Comparison of ENCODE assay signal across 1 cellular context in the genomic region with DNA sequence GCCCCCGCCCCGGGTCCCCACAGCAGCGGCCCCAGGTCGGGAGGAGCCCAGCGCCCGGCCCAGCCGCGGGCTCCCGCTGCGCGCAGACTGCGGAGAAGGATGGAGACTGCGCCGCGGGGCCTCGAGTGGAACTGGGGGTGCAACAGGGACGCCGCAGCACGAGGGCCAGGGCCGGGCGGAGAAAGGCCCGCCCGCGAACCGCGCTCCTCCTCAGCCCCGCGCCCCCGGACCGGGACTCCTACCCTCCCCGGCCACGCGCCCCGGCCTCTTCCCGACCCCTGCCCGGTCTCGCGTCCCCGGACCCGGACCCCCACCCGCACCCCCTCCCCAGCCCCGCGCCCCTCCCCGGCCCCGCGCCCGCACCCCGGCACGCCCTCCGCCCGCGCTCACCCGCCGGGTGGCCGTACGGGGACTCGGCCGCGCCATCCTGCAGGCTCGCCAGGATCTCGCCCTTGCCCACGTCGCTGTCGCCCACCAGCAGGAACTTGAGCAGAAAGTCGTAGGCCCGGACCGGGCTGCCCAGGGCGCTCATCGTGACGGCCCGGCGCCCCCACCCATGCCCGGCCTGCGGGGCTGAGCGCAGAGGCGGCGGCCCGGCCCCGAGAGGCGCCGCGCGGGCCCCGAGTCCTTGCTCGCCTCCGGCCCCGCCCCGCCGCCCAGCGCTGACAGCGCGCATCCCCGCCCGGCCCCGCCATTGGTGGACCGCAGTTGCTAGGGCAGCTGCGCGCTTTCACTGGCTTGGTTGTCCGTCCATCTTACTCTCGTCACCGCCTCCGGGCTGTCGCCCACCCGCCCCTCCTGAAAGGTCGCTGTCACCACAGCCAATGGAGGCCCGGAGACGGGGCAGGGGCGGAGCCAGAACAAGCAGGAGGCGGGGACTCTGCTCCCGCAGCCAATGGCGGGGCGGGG.
TF ChIP-seq lines count a peak whose summit lies in the region.

A gene with protein sequence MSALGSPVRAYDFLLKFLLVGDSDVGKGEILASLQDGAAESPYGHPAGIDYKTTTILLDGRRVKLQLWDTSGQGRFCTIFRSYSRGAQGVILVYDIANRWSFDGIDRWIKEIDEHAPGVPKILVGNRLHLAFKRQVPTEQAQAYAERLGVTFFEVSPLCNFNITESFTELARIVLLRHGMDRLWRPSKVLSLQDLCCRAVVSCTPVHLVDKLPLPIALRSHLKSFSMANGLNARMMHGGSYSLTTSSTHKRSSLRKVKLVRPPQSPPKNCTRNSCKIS (minus strand): TSS at position 634 of the 909 bp plus-strand sequence. CDS start 102 bp downstream, at position 532.

TF ChIP-seq in HepG2, 621 proteins besides CTCF, POLR2A, EP300 and RAD21 (continued from another document and continues in another):
- TF ChIP-seq ZXDC (CRISPR knock-in tag; IDR thresholded peaks at IDR 0.05), result 0 out of 2 replicates have a peak, but pooled peaks have one; percentile 37
- TF ChIP-seq ZUFSP (CRISPR knock-in tag; IDR thresholded peaks at IDR 0.05; ENCODE audit: borderline replicate concordance), result no peak
- TF ChIP-seq ZNF331 (CRISPR knock-in tag; IDR thresholded peaks at IDR 0.05), result no peak
- TF ChIP-seq ZNF816 (CRISPR knock-in tag; IDR thresholded peaks at IDR 0.05; ENCODE audit: borderline replicate concordance), result no peak
- no peak for TF ChIP-seq ZBTB38 (CRISPR knock-in tag; IDR thresholded peaks at IDR 0.05)
- TF ChIP-seq, protein P1, sequence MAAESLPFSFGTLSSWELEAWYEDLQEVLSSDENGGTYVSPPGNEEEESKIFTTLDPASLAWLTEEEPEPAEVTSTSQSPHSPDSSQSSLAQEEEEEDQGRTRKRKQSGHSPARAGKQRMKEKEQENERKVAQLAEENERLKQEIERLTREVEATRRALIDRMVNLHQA (CRISPR knock-in tag; IDR thresholded peaks at IDR 0.05), result no peak
- no peak for TF ChIP-seq SATB2 (CRISPR knock-in tag; IDR thresholded peaks at IDR 0.05)
- TF ChIP-seq PCBP1 (IDR thresholded peaks at IDR 0.05; ENCODE audit: borderline replicate concordance, low read depth, low read length), result no peak
- TF ChIP-seq CBFB (CRISPR knock-in tag; IDR thresholded peaks at IDR 0.05), result peak; percentile 16; the same call in 1 of the 2 replicates
- TF ChIP-seq RBM22 (optimal IDR thresholded peaks at IDR 0.05; ENCODE audit: low read length), result no peak
- TF ChIP-seq ZNF781 (CRISPR knock-in tag; IDR thresholded peaks at IDR 0.05; ENCODE audit: borderline replicate concordance, not compliant biosample characterization), result no peak
- no peak for TF ChIP-seq PLSCR1 (CRISPR knock-in tag; IDR thresholded peaks at IDR 0.05; ENCODE audit: borderline replicate concordance)
- TF ChIP-seq GMEB1 (CRISPR knock-in tag; IDR thresholded peaks at IDR 0.05; ENCODE audit: borderline replicate concordance), result peak; percentile 51; the same call in 1 of the 2 replicates
- no peak for TF ChIP-seq ZNF282 (IDR thresholded peaks at IDR 0.05; ENCODE audit: partially characterized antibody)
- no peak for TF ChIP-seq ZSCAN29 (CRISPR knock-in tag; conservative IDR thresholded peaks at IDR 0.05)
- no peak for TF ChIP-seq ELF3 (CRISPR knock-in tag; IDR thresholded peaks at IDR 0.05)
- TF ChIP-seq SMC3 (IDR thresholded peaks at IDR 0.05; ENCODE audit: low read length), result no peak
- TF ChIP-seq PAWR (CRISPR knock-in tag; IDR thresholded peaks at IDR 0.05; ENCODE audit: borderline replicate concordance), result no peak
- TF ChIP-seq ZFX (CRISPR knock-in tag; IDR thresholded peaks at IDR 0.05; ENCODE audit: low read depth), result peak; percentile 82
- peak; percentile 37; the same call in 1 of the 2 replicates for TF ChIP-seq TARDBP (CRISPR knock-in tag; IDR thresholded peaks at IDR 0.05)
- TF ChIP-seq HNF4A (CRISPR knock-in tag; IDR thresholded peaks at IDR 0.05), result no peak
- TF ChIP-seq MTF1 (CRISPR knock-in tag; IDR thresholded peaks at IDR 0.05), result no peak
- TF ChIP-seq MXI1 (IDR thresholded peaks at IDR 0.05; ENCODE audit: borderline replicate concordance, low read depth, low read length), result no peak; the same call in 2 of the 3 replicates
- TF ChIP-seq MLX (CRISPR knock-in tag; IDR thresholded peaks at IDR 0.05), result no peak
- no peak for TF ChIP-seq SRSF9 (IDR thresholded peaks at IDR 0.05; ENCODE audit: borderline replicate concordance, insufficient read depth, low read depth, low read length, poor library complexity, severe bottlenecking)
- no peak for TF ChIP-seq KLF15 (CRISPR knock-in tag; IDR thresholded peaks at IDR 0.05; ENCODE audit: borderline replicate concordance)
- TF ChIP-seq ZNF678 (CRISPR knock-in tag; IDR thresholded peaks at IDR 0.05), result no peak
- TF ChIP-seq, protein P2, sequence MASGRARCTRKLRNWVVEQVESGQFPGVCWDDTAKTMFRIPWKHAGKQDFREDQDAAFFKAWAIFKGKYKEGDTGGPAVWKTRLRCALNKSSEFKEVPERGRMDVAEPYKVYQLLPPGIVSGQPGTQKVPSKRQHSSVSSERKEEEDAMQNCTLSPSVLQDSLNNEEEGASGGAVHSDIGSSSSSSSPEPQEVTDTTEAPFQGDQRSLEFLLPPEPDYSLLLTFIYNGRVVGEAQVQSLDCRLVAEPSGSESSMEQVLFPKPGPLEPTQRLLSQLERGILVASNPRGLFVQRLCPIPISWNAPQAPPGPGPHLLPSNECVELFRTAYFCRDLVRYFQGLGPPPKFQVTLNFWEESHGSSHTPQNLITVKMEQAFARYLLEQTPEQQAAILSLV (CRISPR knock-in tag; IDR thresholded peaks at IDR 0.05; ENCODE audit: borderline replicate concordance), result no peak
- no peak for TF ChIP-seq ZBTB8A (CRISPR knock-in tag; IDR thresholded peaks at IDR 0.05; ENCODE audit: borderline replicate concordance, low read depth)
- no peak for TF ChIP-seq ZNF329 (CRISPR knock-in tag; IDR thresholded peaks at IDR 0.05; ENCODE audit: low read depth)
- TF ChIP-seq STAT6 (CRISPR knock-in tag; IDR thresholded peaks at IDR 0.05; ENCODE audit: borderline replicate concordance), result no peak
- TF ChIP-seq, protein P3, sequence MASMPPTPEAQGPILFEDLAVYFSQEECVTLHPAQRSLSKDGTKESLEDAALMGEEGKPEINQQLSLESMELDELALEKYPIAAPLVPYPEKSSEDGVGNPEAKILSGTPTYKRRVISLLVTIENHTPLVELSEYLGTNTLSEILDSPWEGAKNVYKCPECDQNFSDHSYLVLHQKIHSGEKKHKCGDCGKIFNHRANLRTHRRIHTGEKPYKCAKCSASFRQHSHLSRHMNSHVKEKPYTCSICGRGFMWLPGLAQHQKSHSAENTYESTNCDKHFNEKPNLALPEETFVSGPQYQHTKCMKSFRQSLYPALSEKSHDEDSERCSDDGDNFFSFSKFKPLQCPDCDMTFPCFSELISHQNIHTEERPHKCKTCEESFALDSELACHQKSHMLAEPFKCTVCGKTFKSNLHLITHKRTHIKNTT (CRISPR knock-in tag; IDR thresholded peaks at IDR 0.05), result 0 out of 2 replicates have a peak, but pooled peaks have one; percentile 26
- TF ChIP-seq POGZ (CRISPR knock-in tag; IDR thresholded peaks at IDR 0.05), result no peak
- TF ChIP-seq, protein P4, sequence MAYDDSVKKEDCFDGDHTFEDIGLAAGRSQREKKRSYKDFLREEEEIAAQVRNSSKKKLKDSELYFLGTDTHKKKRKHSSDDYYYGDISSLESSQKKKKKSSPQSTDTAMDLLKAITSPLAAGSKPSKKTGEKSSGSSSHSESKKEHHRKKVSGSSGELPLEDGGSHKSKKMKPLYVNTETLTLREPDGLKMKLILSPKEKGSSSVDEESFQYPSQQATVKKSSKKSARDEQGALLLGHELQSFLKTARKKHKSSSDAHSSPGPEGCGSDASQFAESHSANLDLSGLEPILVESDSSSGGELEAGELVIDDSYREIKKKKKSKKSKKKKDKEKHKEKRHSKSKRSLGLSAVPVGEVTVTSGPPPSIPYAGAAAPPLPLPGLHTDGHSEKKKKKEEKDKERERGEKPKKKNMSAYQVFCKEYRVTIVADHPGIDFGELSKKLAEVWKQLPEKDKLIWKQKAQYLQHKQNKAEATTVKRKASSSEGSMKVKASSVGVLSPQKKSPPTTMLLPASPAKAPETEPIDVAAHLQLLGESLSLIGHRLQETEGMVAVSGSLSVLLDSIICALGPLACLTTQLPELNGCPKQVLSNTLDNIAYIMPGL (CRISPR knock-in tag; IDR thresholded peaks at IDR 0.05; ENCODE audit: borderline replicate concordance in 1 of 2, low read depth in 1 of 2), result no peak
- TF ChIP-seq THRA (CRISPR knock-in tag; IDR thresholded peaks at IDR 0.05; ENCODE audit: borderline replicate concordance), result no peak
